21 cellular contexts compared by ENCODE assay signal in genomic region chr1:228798548-228798947, GRCh38.
DNase-seq lines count a peak whose midpoint lies in the region; TF ChIP-seq lines count a peak whose summit lies in the region.
"Had no signal": no experiment of that assay in that cellular context is flagged by ENCODE, and none has a peak within 500 bp of the region (broad histone marks: within the 10 kb centered on the region; RNA-seq: fewer than 3 reads in every experiment).

No MANE protein-coding gene starts in this region.

- no peak overlapping the region for H3K4me3 Mint-ChIP-seq in neural progenitor cell
- no peak overlapping the region for H3K4me3 Mint-ChIP-seq in activated CD4-positive, alpha-beta memory T cell treated with anti-CD3 and anti-CD28 coated beads for 36 hours
- H3K4me3 Mint-ChIP-seq: mesothelial cell of epicardium had no signal

- H3K4me1 Mint-ChIP-seq in neural progenitor cell: peaks cover 17% of the 10 kb centered on the region
- peaks cover 6% of the 10 kb centered on the region for H3K4me1 Mint-ChIP-seq in activated CD4-positive, alpha-beta memory T cell treated with anti-CD3 and anti-CD28 coated beads for 36 hours (ENCODE audit: low read depth)

- H3K18ac ChIP-seq in mesendoderm (ENCODE audit: low read length): no peak overlapping the region

- H3K27me3 ChIP-seq in neural progenitor cell (no peaks in the 10 kb centered on the region), mesendoderm (ENCODE audit: insufficient read depth, low read length, poor library complexity) (no peaks in the 10 kb centered on the region)
- H3K27me3 ChIP-seq: SJSA1 had no signal

- no peaks in the 10 kb centered on the region for H3K36me3 Mint-ChIP-seq in neural progenitor cell
- H3K36me3 Mint-ChIP-seq in activated CD4-positive, alpha-beta memory T cell treated with anti-CD3 and anti-CD28 coated beads for 36 hours: no peaks in the 10 kb centered on the region
- H3K36me3 Mint-ChIP-seq: mesothelial cell of epicardium had no signal

- POLR2A ChIA-PET in activated CD4-positive, alpha-beta memory T cell treated with anti-CD3 and anti-CD28 coated beads for 36 hours (lab: Charles Lee): no interaction called here

- H3K36me3 ChIP-seq in neural progenitor cell (no peaks in the 10 kb centered on the region), mesendoderm (ENCODE audit: control insufficient read depth, insufficient read depth, low read length) (no peaks in the 10 kb centered on the region)
- H3K36me3 ChIP-seq: SJSA1 had no signal

- H3K9me3 Mint-ChIP-seq in neural progenitor cell: no peaks in the 10 kb centered on the region
- H3K9me3 Mint-ChIP-seq in activated CD4-positive, alpha-beta memory T cell treated with anti-CD3 and anti-CD28 coated beads for 36 hours: peaks cover 3% of the 10 kb centered on the region
- H3K9me3 Mint-ChIP-seq: mesothelial cell of epicardium had no signal

- H3K9ac ChIP-seq in neural progenitor cell: no peak overlapping the region
- no peak overlapping the region for H3K9ac ChIP-seq in mesendoderm (ENCODE audit: low read length)

- no peak overlapping the region for H2BK120ac ChIP-seq in mesendoderm (ENCODE audit: low read depth, low read length)

- H3F3A ChIP-seq in neural progenitor cell (ENCODE audit: low read depth): no peaks in the 10 kb centered on the region

- H4K20me1 ChIP-seq in neural progenitor cell (ENCODE audit: low read depth): no peaks in the 10 kb centered on the region

- peaks cover 3% of the 10 kb centered on the region for H3K27me3 Mint-ChIP-seq in neural progenitor cell (ENCODE audit: insufficient read depth, low read depth)
- H3K27me3 Mint-ChIP-seq in activated CD4-positive, alpha-beta memory T cell treated with anti-CD3 and anti-CD28 coated beads for 36 hours: peaks cover 4% of the 10 kb centered on the region

- H3K23ac ChIP-seq in mesendoderm (ENCODE audit: low read length): no peak overlapping the region

- H2BK15ac ChIP-seq in mesendoderm (replicated peaks; ENCODE audit: low read depth): no peak overlapping the region

- H3K4me1 ChIP-seq in neural progenitor cell: peaks cover 7% of the 10 kb centered on the region
- no peaks in the 10 kb centered on the region for H3K4me1 ChIP-seq in mesendoderm (ENCODE audit: control insufficient read depth, low read depth, low read length)
- H3K4me1 ChIP-seq: SJSA1 had no signal

- H3K79me1 ChIP-seq in mesendoderm (ENCODE audit: low read length): no peaks in the 10 kb centered on the region

- no peak overlapping the region for H4K8ac ChIP-seq in mesendoderm (ENCODE audit: low read depth, low read length)

- peak; percentile 61 for DNase-seq in AG10803 (ENCODE audit: low read depth)
- DNase-seq in MV-4-11 (lab: John Stamatoyannopoulos, UW): peak; percentile 70
- DNase-seq in fibroblast of mammary gland (ENCODE audit: low read depth): peak; percentile 27
- no peak for DNase-seq in neural progenitor cell (ENCODE audit: low spot score)
- DNase-seq in activated CD4-positive, alpha-beta memory T cell treated with anti-CD3 and anti-CD28 coated beads for 36 hours: no peak
- DNase-seq in mesendoderm: no peak
- DNase-seq in activated CD4-positive, alpha-beta T cell treated with anti-CD3 and anti-CD28 coated beads, Interleukin-2, amount 50 U/mL, for 48 hours: no peak
- no peak for DNase-seq in foreskin melanocyte
- DNase-seq: activated CD4-positive, alpha-beta T cell treated with anti-CD3 and anti-CD28 coated beads for 4 hours; activated naive CD4-positive, alpha-beta T cell treated with anti-CD3 and anti-CD28 coated beads, Interleukin-2, amount 50 U/mL, for 16 hours; aorta; cortex of kidney; GDM1; Kasumi-1; left cardiac atrium; NCI-H1092 treated with DMSO at 0.1 percent for 48 hours; NCI-H1930; NCI-H526 treated with DMSO at 0.1 percent for 48 hours; substantia nigra had no signal

- H3K4me2 ChIP-seq in neural progenitor cell (no peak overlapping the region), mesendoderm (ENCODE audit: low read length) (no peak overlapping the region)

- H3K79me2 ChIP-seq in neural progenitor cell (ENCODE audit: low read depth) (no peaks in the 10 kb centered on the region), mesendoderm (ENCODE audit: control insufficient read depth, insufficient read depth, low read length) (no peaks in the 10 kb centered on the region)

- WGBS in mesendoderm (ENCODE audit: extremely low coverage, insufficient coverage, low lambda C conversion rate): no CpG with 5 or more reads among the region's 5 CpGs

- H3K4ac ChIP-seq in mesendoderm (ENCODE audit: low read depth, low read length): no peak overlapping the region

- no peak overlapping the region for H2BK5ac ChIP-seq in mesendoderm (ENCODE audit: low read length)

- CTCF ChIA-PET in activated CD4-positive, alpha-beta memory T cell treated with anti-CD3 and anti-CD28 coated beads for 36 hours (lab: Charles Lee): no interaction called here

- H3K9me3 ChIP-seq in neural progenitor cell (ENCODE audit: low read depth): no peaks in the 10 kb centered on the region
- H3K9me3 ChIP-seq: SJSA1 had no signal

- H2AK5ac ChIP-seq in mesendoderm (ENCODE audit: low read length): no peak overlapping the region

- H2AFZ ChIP-seq in neural progenitor cell (replicated peaks): no peak overlapping the region

- no peak overlapping the region for H3K4me3 ChIP-seq in AG10803 (ENCODE audit: low read length)
- H3K4me3 ChIP-seq in fibroblast of mammary gland (ENCODE audit: control insufficient read depth, low read depth, low read length): no peak overlapping the region
- no peak overlapping the region for H3K4me3 ChIP-seq in neural progenitor cell
- no peak overlapping the region for H3K4me3 ChIP-seq in mesendoderm (ENCODE audit: low read length)
- H3K4me3 ChIP-seq: SJSA1 had no signal

- H3K56ac ChIP-seq in mesendoderm (ENCODE audit: low read length): no peak overlapping the region

- H3K27ac Mint-ChIP-seq in neural progenitor cell: peak overlapping the region; percentile 43
- no peak overlapping the region for H3K27ac Mint-ChIP-seq in activated CD4-positive, alpha-beta memory T cell treated with anti-CD3 and anti-CD28 coated beads for 36 hours
- H3K27ac Mint-ChIP-seq: mesothelial cell of epicardium had no signal

- intact Hi-C loops in activated CD4-positive, alpha-beta memory T cell treated with anti-CD3 and anti-CD28 coated beads for 36 hours (cut with micrococcal nuclease): loop anchor here (5.0 to 10.0 kb wide), 2 partner anchors 126 to 644 kb away; no protein-coding TSS in a partner anchor

- TF ChIP-seq CTCF in AG10803 (conservative IDR thresholded peaks at IDR 0.05; ENCODE audit: low read length) (no peak), fibroblast of mammary gland (conservative IDR thresholded peaks at IDR 0.05; ENCODE audit: control insufficient read depth, insufficient read depth, low read depth, low read length) (no peak), neural progenitor cell (IDR thresholded peaks at IDR 0.05) (no peak)

- H3K27ac ChIP-seq in neural progenitor cell (no peak overlapping the region), mesendoderm (ENCODE audit: low read depth, low read length) (no peak overlapping the region)
- H3K27ac ChIP-seq: SJSA1 had no signal

- H4K5ac ChIP-seq in mesendoderm (ENCODE audit: low read length): no peak overlapping the region

Comparison
In these comparisons a context has a peak if more than half of its experiments do, and no peak if none do; other contexts are left out.
1. DNase-seq: peak in AG10803 (single experiment), MV-4-11 (single experiment) and fibroblast of mammary gland (single experiment); none in neural progenitor cell (single experiment), activated CD4-positive, alpha-beta memory T cell treated with anti-CD3 and anti-CD28 coated beads for 36 hours (single experiment), mesendoderm (single experiment), activated CD4-positive, alpha-beta T cell treated with anti-CD3 and anti-CD28 coated beads, Interleukin-2, amount 50 U/mL, for 48 hours (0 of 2) and foreskin melanocyte (single experiment).